19 cellular contexts compared by ENCODE assay signal in the genomic region with DNA sequence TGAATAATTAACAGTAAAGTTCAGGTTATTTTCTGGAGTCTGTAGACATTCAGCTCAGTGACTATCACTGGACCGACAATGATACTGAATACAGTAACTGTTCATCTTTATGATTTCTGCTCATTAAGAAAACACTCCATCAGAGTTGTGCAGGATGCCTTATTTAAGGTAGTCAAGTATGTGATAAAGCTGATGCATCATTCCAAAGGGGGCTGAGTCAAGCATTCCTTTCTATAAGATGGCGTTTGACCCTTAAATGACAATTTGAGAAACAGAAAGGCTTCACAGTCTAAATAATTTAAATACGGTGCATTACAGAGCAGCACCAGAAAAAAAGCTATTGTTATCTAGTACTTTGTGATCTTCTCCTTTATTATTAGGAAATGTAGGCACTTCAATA.
A peak's percentile ranks its signal among the peaks of the same experiment; 100 is the strongest.
DNase-seq lines count a peak whose midpoint lies in the region; ATAC-seq, FAIRE-seq and TF ChIP-seq lines count a peak whose summit lies in the region.
"Had no signal": no experiment of that assay in that cellular context is flagged by ENCODE, and none has a peak within 500 bp of the region (broad histone marks: within the 10 kb centered on the region; RNA-seq: fewer than 3 reads in every experiment).

No MANE protein-coding gene starts in this region.

- H3K9me3 ChIP-seq in HUES6 (ENCODE audit: control insufficient read depth, insufficient read depth, low read depth, low read length) (no peaks in the 10 kb centered on the region), astrocyte (ENCODE audit: insufficient read depth, low read depth, low read length) (no peaks in the 10 kb centered on the region), mesenchymal stem cell (ENCODE audit: control insufficient read depth, low read length) (no peaks in the 10 kb centered on the region), BE2C (no peaks in the 10 kb centered on the region)
- H3K9me3 ChIP-seq in naive thymus-derived CD4-positive, alpha-beta T cell (ENCODE audit: control insufficient read depth in 2 of 3, low read length in 3 of 3), result no peaks in the 10 kb centered on the region
- H3K9me3 ChIP-seq: HAP-1, spleen, tibial nerve had no signal

- no peak overlapping the region for H2AK5ac ChIP-seq in mesenchymal stem cell (ENCODE audit: low read length, severe bottlenecking)

- no peak overlapping the region for H3K23ac ChIP-seq in mesenchymal stem cell (ENCODE audit: low read length in 2 of 2)

- no peak overlapping the region for H2BK5ac ChIP-seq in mesenchymal stem cell (ENCODE audit: low read depth, low read length, poor library complexity, severe bottlenecking)

- peaks cover 13% of the 10 kb centered on the region for H3K79me1 ChIP-seq in mesenchymal stem cell (replicated peaks; ENCODE audit: low read length, poor library complexity, severe bottlenecking)

- H3K9ac ChIP-seq in HUES6 (ENCODE audit: low read length), result no peak overlapping the region
- peak overlapping the region; percentile 52 for H3K9ac ChIP-seq in astrocyte (ENCODE audit: low read length)
- H3K9ac ChIP-seq in mesenchymal stem cell (ENCODE audit: low read length), result no peak overlapping the region

- WGBS in mesenchymal stem cell, result 40% methylated on average over 2 of the region's 3 CpGs

- H3K4me3 Mint-ChIP-seq in astrocyte (ENCODE audit: unreplicated experiment), result peak overlapping the region; percentile 2
- H3K4me3 Mint-ChIP-seq in activated T-helper 2 cell treated with anti-CD3 and anti-CD28 coated beads, Interferon-gamma antibody, Interleukin-2, Interleukin-4, amounts not matched to agents 10 μg/mL and 5 μg/mL and 100 μg/mL, durations not matched to agents 14 hours and 24 hours and 36 hours (ENCODE audit: low read depth), result no peak overlapping the region
- no peak overlapping the region for H3K4me3 Mint-ChIP-seq in naive thymus-derived CD4-positive, alpha-beta T cell
- H3K4me3 Mint-ChIP-seq: activated CD4-positive, alpha-beta T cell treated with anti-CD3 and anti-CD28 coated beads, Interleukin-2, amount 10 ng/mL, durations not matched to agents 7 days and 5 days; CD4-positive, alpha-beta T cell; stimulated activated naive CD8-positive, alpha-beta T cell treated with anti-CD3 and anti-CD28 coated beads, Interleukin-15, Interleukin-2, amounts not matched to agents 100 ng/mL and 50 ng/mL, for 24 hours had no signal

- no peak overlapping the region for H4K8ac ChIP-seq in mesenchymal stem cell (ENCODE audit: low read length)

- no peak overlapping the region for H3K18ac ChIP-seq in mesenchymal stem cell (ENCODE audit: low read depth in 1 of 2, low read length in 2 of 2)

- H3K27ac Mint-ChIP-seq in astrocyte (ENCODE audit: unreplicated experiment), result peak overlapping the region; percentile 91
- no peak overlapping the region for H3K27ac Mint-ChIP-seq in activated T-helper 2 cell treated with anti-CD3 and anti-CD28 coated beads, Interferon-gamma antibody, Interleukin-2, Interleukin-4, amounts not matched to agents 10 μg/mL and 5 μg/mL and 100 μg/mL, durations not matched to agents 14 hours and 24 hours and 36 hours
- H3K27ac Mint-ChIP-seq in naive thymus-derived CD4-positive, alpha-beta T cell, result no peak overlapping the region
- H3K27ac Mint-ChIP-seq: activated CD4-positive, alpha-beta T cell treated with anti-CD3 and anti-CD28 coated beads, Interleukin-2, amount 10 ng/mL, durations not matched to agents 7 days and 5 days; CD4-positive, alpha-beta T cell; stimulated activated naive CD8-positive, alpha-beta T cell treated with anti-CD3 and anti-CD28 coated beads, Interleukin-15, Interleukin-2, amounts not matched to agents 100 ng/mL and 50 ng/mL, for 24 hours had no signal

- no peaks in the 10 kb centered on the region for H3K9me3 Mint-ChIP-seq in astrocyte (ENCODE audit: unreplicated experiment)
- peaks cover 4% of the 10 kb centered on the region for H3K9me3 Mint-ChIP-seq in activated T-helper 2 cell treated with anti-CD3 and anti-CD28 coated beads, Interferon-gamma antibody, Interleukin-2, Interleukin-4, amounts not matched to agents 10 μg/mL and 5 μg/mL and 100 μg/mL, durations not matched to agents 14 hours and 24 hours and 36 hours
- peaks cover 0 to 4% (median 0%) of the 10 kb centered on the region in 11 donors for H3K9me3 Mint-ChIP-seq in naive thymus-derived CD4-positive, alpha-beta T cell
- H3K9me3 Mint-ChIP-seq: activated CD4-positive, alpha-beta T cell treated with anti-CD3 and anti-CD28 coated beads, Interleukin-2, amount 10 ng/mL, durations not matched to agents 7 days and 5 days; stimulated activated naive CD8-positive, alpha-beta T cell treated with anti-CD3 and anti-CD28 coated beads, Interleukin-15, Interleukin-2, amounts not matched to agents 100 ng/mL and 50 ng/mL, for 24 hours had no signal

- H2BK15ac ChIP-seq in mesenchymal stem cell (ENCODE audit: low read depth, poor library complexity, severe bottlenecking), result no peak overlapping the region

- no peak overlapping the region; the same call in 1 of the 2 replicates for H3K4me3 ChIP-seq in AG10803 (ENCODE audit: low read length)
- peak overlapping the region; percentile 5; the same call in 1 of the 2 replicates for H3K4me3 ChIP-seq in HUES6 (ENCODE audit: low read depth, low read length)
- H3K4me3 ChIP-seq in astrocyte (ENCODE audit: insufficient read depth, low read depth, low read length), result peak overlapping the region; percentile 21
- H3K4me3 ChIP-seq in mesenchymal stem cell (ENCODE audit: insufficient read depth in 1 of 2, low read depth in 1 of 2, low read length in 2 of 2), result no peak overlapping the region
- no peak overlapping the region for H3K4me3 ChIP-seq in BE2C (ENCODE audit: low read depth, low read length)
- H3K4me3 ChIP-seq in naive thymus-derived CD4-positive, alpha-beta T cell (ENCODE audit: low read length), result no peak overlapping the region
- H3K4me3 ChIP-seq: HAP-1, spleen, tibial nerve had no signal

- H3K27me3 Mint-ChIP-seq in astrocyte (ENCODE audit: low read depth, unreplicated experiment), result no peaks in the 10 kb centered on the region
- no peaks in the 10 kb centered on the region for H3K27me3 Mint-ChIP-seq in activated T-helper 2 cell treated with anti-CD3 and anti-CD28 coated beads, Interferon-gamma antibody, Interleukin-2, Interleukin-4, amounts not matched to agents 10 μg/mL and 5 μg/mL and 100 μg/mL, durations not matched to agents 14 hours and 24 hours and 36 hours (ENCODE audit: low read depth)
- no peaks in the 10 kb centered on the region for H3K27me3 Mint-ChIP-seq in naive thymus-derived CD4-positive, alpha-beta T cell
- H3K27me3 Mint-ChIP-seq: activated CD4-positive, alpha-beta T cell treated with anti-CD3 and anti-CD28 coated beads, Interleukin-2, amount 10 ng/mL, durations not matched to agents 7 days and 5 days; CD4-positive, alpha-beta T cell; stimulated activated naive CD8-positive, alpha-beta T cell treated with anti-CD3 and anti-CD28 coated beads, Interleukin-15, Interleukin-2, amounts not matched to agents 100 ng/mL and 50 ng/mL, for 24 hours had no signal

- H2AFZ ChIP-seq in astrocyte (ENCODE audit: low read depth, low read length) (no peak overlapping the region), mesenchymal stem cell (ENCODE audit: low read depth, low read length) (no peak overlapping the region)

- TF ChIP-seq CTCF in AG10803 (conservative IDR thresholded peaks at IDR 0.05; ENCODE audit: low read length) (no peak), astrocyte (IDR thresholded peaks at IDR 0.05; ENCODE audit: insufficient read depth, low read depth, low read length) (no peak), BE2C (IDR thresholded peaks at IDR 0.05; ENCODE audit: low read depth, low read length) (no peak)

- peaks cover 85% of the 10 kb centered on the region for H3K79me2 ChIP-seq in astrocyte (ENCODE audit: insufficient read depth, low read length)

- intact Hi-C loops in activated T-helper 2 cell treated with anti-CD3 and anti-CD28 coated beads, Interferon-gamma antibody, Interleukin-2, Interleukin-4, amounts not matched to agents 10 μg/mL and 5 μg/mL and 100 μg/mL, durations not matched to agents 14 hours and 24 hours and 36 hours (cut with micrococcal nuclease), result no loop called here
- intact Hi-C loops in naive thymus-derived CD4-positive, alpha-beta T cell (cut with micrococcal nuclease), result no loop called here

- POLR2A ChIA-PET in naive thymus-derived CD4-positive, alpha-beta T cell (lab: Charles Lee), result no interaction called here

- peak overlapping the region; percentile 65 for H3K27ac ChIP-seq in HUES6 (ENCODE audit: low read depth, low read length)
- H3K27ac ChIP-seq in astrocyte (ENCODE audit: low read depth, low read length), result peak overlapping the region; percentile 86
- peak overlapping the region; percentile 76 for H3K27ac ChIP-seq in mesenchymal stem cell (ENCODE audit: low read length, poor library complexity, severe bottlenecking)
- no peak overlapping the region for H3K27ac ChIP-seq in naive thymus-derived CD4-positive, alpha-beta T cell (ENCODE audit: low read depth, low read length)
- H3K27ac ChIP-seq: foreskin keratinocyte, spleen, tibial nerve had no signal

- CTCF ChIA-PET in naive thymus-derived CD4-positive, alpha-beta T cell (lab: Charles Lee), result no interaction called here

- H3K4me2 ChIP-seq in astrocyte (ENCODE audit: low read length) (peak overlapping the region; percentile 77), mesenchymal stem cell (ENCODE audit: low read length, poor library complexity, severe bottlenecking) (no peak overlapping the region)

- peaks cover 4% of the 10 kb centered on the region for H3K36me3 Mint-ChIP-seq in astrocyte (ENCODE audit: low read depth, unreplicated experiment)
- H3K36me3 Mint-ChIP-seq in activated T-helper 2 cell treated with anti-CD3 and anti-CD28 coated beads, Interferon-gamma antibody, Interleukin-2, Interleukin-4, amounts not matched to agents 10 μg/mL and 5 μg/mL and 100 μg/mL, durations not matched to agents 14 hours and 24 hours and 36 hours (ENCODE audit: low read depth), result no peaks in the 10 kb centered on the region
- H3K36me3 Mint-ChIP-seq in naive thymus-derived CD4-positive, alpha-beta T cell, result no peaks in the 10 kb centered on the region

- no peak overlapping the region for H3K4ac ChIP-seq in mesenchymal stem cell (ENCODE audit: low read depth in 1 of 2, low read length in 2 of 2)

- H2BK120ac ChIP-seq in mesenchymal stem cell (ENCODE audit: low read depth, low read length), result no peak overlapping the region

- peak; percentile 59 for FAIRE-seq in astrocyte (lab: Jason Lieb, UNC)

- no peak overlapping the region for H3K14ac ChIP-seq in mesenchymal stem cell (ENCODE audit: low read length in 2 of 2)

- H4K91ac ChIP-seq in mesenchymal stem cell (ENCODE audit: low read length), result no peak overlapping the region

- H3K36me3 ChIP-seq in HUES6 (ENCODE audit: control insufficient read depth, insufficient read depth, low read length) (no peaks in the 10 kb centered on the region), astrocyte (ENCODE audit: insufficient read depth, low read length) (peaks cover 8% of the 10 kb centered on the region), mesenchymal stem cell (ENCODE audit: control insufficient read depth in 1 of 2, insufficient read depth in 2 of 2, low read depth in 1 of 2, low read length in 2 of 2) (no peaks in the 10 kb centered on the region), BE2C (no peaks in the 10 kb centered on the region)
- no peaks in the 10 kb centered on the region for H3K36me3 ChIP-seq in naive thymus-derived CD4-positive, alpha-beta T cell (ENCODE audit: control insufficient read depth in 2 of 3, insufficient read depth in 3 of 3, low read length in 3 of 3)
- H3K36me3 ChIP-seq: HAP-1, spleen, tibial nerve had no signal

- no peak for ATAC-seq in naive thymus-derived CD4-positive, alpha-beta T cell
- ATAC-seq: foreskin keratinocyte had no signal

- H2BK12ac ChIP-seq in mesenchymal stem cell (ENCODE audit: low read length in 2 of 2), result no peak overlapping the region

- H4K20me1 ChIP-seq in astrocyte (ENCODE audit: insufficient read depth, low read length), result peaks cover 2% of the 10 kb centered on the region

- DNase-seq in AG10803 (ENCODE audit: low read depth) (peak; percentile 24), astrocyte (ENCODE audit: low read depth) (peak; percentile 68), mesenchymal stem cell (no peak), BE2C (no peak), SIG-M5 (lab: John Stamatoyannopoulos, UW) (no peak)
- DNase-seq in activated T-helper 2 cell treated with anti-CD3 and anti-CD28 coated beads, Interferon-gamma antibody, Interleukin-2, Interleukin-4, amounts not matched to agents 10 μg/mL and 5 μg/mL and 100 μg/mL, durations not matched to agents 14 hours and 24 hours and 36 hours (ENCODE audit: low spot score), result no peak
- no peak for DNase-seq in naive thymus-derived CD4-positive, alpha-beta T cell
- DNase-seq: activated CD4-positive, alpha-beta T cell treated with anti-CD3 and anti-CD28 coated beads, Interleukin-2, amount 10 ng/mL, durations not matched to agents 7 days and 5 days; activated effector memory CD4-positive, alpha-beta T cell treated with Interleukin-2 at 50 U/mL for 16 hours; CD4-positive, alpha-beta T cell; dorsolateral prefrontal cortex; spleen; stimulated activated CD4-positive, alpha-beta T cell treated with anti-CD3 and anti-CD28 coated beads, Interleukin-4, amount 100 ng/mL, for 24 hours; T-helper 1 cell had no signal

- peaks cover 57% of the 10 kb centered on the region for H3K4me1 Mint-ChIP-seq in astrocyte (ENCODE audit: low read depth, unreplicated experiment)
- no peaks in the 10 kb centered on the region for H3K4me1 Mint-ChIP-seq in activated T-helper 2 cell treated with anti-CD3 and anti-CD28 coated beads, Interferon-gamma antibody, Interleukin-2, Interleukin-4, amounts not matched to agents 10 μg/mL and 5 μg/mL and 100 μg/mL, durations not matched to agents 14 hours and 24 hours and 36 hours (ENCODE audit: low read depth)
- no peaks in the 10 kb centered on the region for H3K4me1 Mint-ChIP-seq in naive thymus-derived CD4-positive, alpha-beta T cell
- H3K4me1 Mint-ChIP-seq: activated CD4-positive, alpha-beta T cell treated with anti-CD3 and anti-CD28 coated beads, Interleukin-2, amount 10 ng/mL, durations not matched to agents 7 days and 5 days had no signal

- H3K4me1 ChIP-seq in HUES6 (ENCODE audit: control insufficient read depth, insufficient read depth, low read length) (peaks cover 44% of the 10 kb centered on the region), astrocyte (ENCODE audit: insufficient read depth, low read length) (peaks cover 35% of the 10 kb centered on the region), mesenchymal stem cell (ENCODE audit: control insufficient read depth, insufficient read depth, low read depth, low read length) (peaks cover 2% of the 10 kb centered on the region), BE2C (peaks cover 6% of the 10 kb centered on the region)
- no peaks in the 10 kb centered on the region for H3K4me1 ChIP-seq in naive thymus-derived CD4-positive, alpha-beta T cell (ENCODE audit: control insufficient read depth in 2 of 2, insufficient read depth in 2 of 2, low read length in 2 of 2)
- H3K4me1 ChIP-seq: foreskin keratinocyte, tibial nerve had no signal

- no peaks in the 10 kb centered on the region for H3K27me3 ChIP-seq in HUES6 (ENCODE audit: control insufficient read depth, insufficient read depth, low read length)
- H3K27me3 ChIP-seq in astrocyte (ENCODE audit: insufficient read depth, low read length), result no peaks in the 10 kb centered on the region
- H3K27me3 ChIP-seq in mesenchymal stem cell (ENCODE audit: control insufficient read depth in 1 of 2, insufficient read depth in 1 of 2, low read length in 2 of 2), result no peaks in the 10 kb centered on the region
- no peaks in the 10 kb centered on the region for H3K27me3 ChIP-seq in BE2C
- no peaks in the 10 kb centered on the region for H3K27me3 ChIP-seq in naive thymus-derived CD4-positive, alpha-beta T cell (ENCODE audit: control insufficient read depth in 2 of 2, insufficient read depth in 2 of 2, low read length in 2 of 2)
- H3K27me3 ChIP-seq: dorsolateral prefrontal cortex, foreskin keratinocyte, spleen, tibial nerve had no signal

Comparison
In these comparisons a context has a peak if more than half of its experiments do, and no peak if none do; other contexts are left out.
1. DNase-seq: peak in AG10803 (single experiment) and astrocyte (single experiment); none in mesenchymal stem cell (single experiment), BE2C (single experiment), activated T-helper 2 cell treated with anti-CD3 and anti-CD28 coated beads, Interferon-gamma antibody, Interleukin-2, Interleukin-4, amounts not matched to agents 10 μg/mL and 5 μg/mL and 100 μg/mL, durations not matched to agents 14 hours and 24 hours and 36 hours (single experiment), SIG-M5 (single experiment) and naive thymus-derived CD4-positive, alpha-beta T cell (0 of 9).
2. H3K4me3 ChIP-seq: peak in HUES6 (single experiment) and astrocyte (single experiment); none in AG10803 (single experiment), mesenchymal stem cell (0 of 2), BE2C (single experiment) and naive thymus-derived CD4-positive, alpha-beta T cell (single experiment).